8 cellular contexts compared by ENCODE assay signal in genomic region chr1:112501810-112502641, GRCh38. TPM values are rescaled to one million over a fixed set of nuclear protein-coding genes. Genes with fewer than 3 reads are reported as not detected.
DNase-seq lines count a peak whose midpoint lies in the region; ATAC-seq and TF ChIP-seq lines count a peak whose summit lies in the region.

No MANE protein-coding gene starts in this region.

- H3K36me3 Mint-ChIP-seq in T-cell: no peaks in the 10 kb centered on the region

- no peak overlapping the region for H2BK20ac ChIP-seq in IMR-90 (ENCODE audit: low read depth, low read length)

- H2BK120ac ChIP-seq in IMR-90 (ENCODE audit: low read depth, low read length) (peak overlapping the region; percentile 23; the same call in 1 of the 2 replicates), trophoblast cell (ENCODE audit: insufficient read depth, low read length, poor library complexity) (no peak overlapping the region)

- H3K27ac ChIP-seq in IMR-90 (ENCODE audit: insufficient read depth, low read length): no peak overlapping the region; the same call in 1 of the 2 replicates
- peak overlapping the region in 8 of 10 donors; percentile 14 to 79 (median 72) for H3K27ac ChIP-seq in heart right ventricle
- H3K27ac ChIP-seq in trophoblast cell (ENCODE audit: low read depth, low read length): no peak overlapping the region
- H3K27ac ChIP-seq in aorta (ENCODE audit: low read depth in 1 of 2, low read length in 2 of 2): no peak overlapping the region

- H3K56ac ChIP-seq in IMR-90 (ENCODE audit: extremely low read depth, insufficient read depth, low read length): no peak overlapping the region

- peaks cover 63 to 71% of the 10 kb centered on the region in 2 donors for H3K27me3 Mint-ChIP-seq in T-cell

- peaks cover 0 to 8% (median 7%) of the 10 kb centered on the region in 3 donors for H3K4me1 Mint-ChIP-seq in T-cell

- H2BK12ac ChIP-seq in trophoblast cell (ENCODE audit: low read length): no peak overlapping the region

- H2AK9ac ChIP-seq in IMR-90 (replicated peaks; ENCODE audit: low read depth, low read length, poor library complexity): no peak overlapping the region

- no TSS peak for BruUV-seq in IMR-90 (replicated peaks; lab: Mats Ljungman, UMichigan)

- no peak overlapping the region for H3K18ac ChIP-seq in IMR-90 (ENCODE audit: low read depth, low read length)
- H3K18ac ChIP-seq in trophoblast cell (ENCODE audit: low read length): no peak overlapping the region

- H3K27me3 ChIP-seq in IMR-90 (ENCODE audit: control insufficient read depth, insufficient read depth, low read length) (peaks cover 27% of the 10 kb centered on the region), heart right ventricle (peaks cover 0 to 78% (median 4%) of the 10 kb centered on the region in 7 donors), trophoblast cell (ENCODE audit: insufficient read depth, low read length) (peaks cover 16% of the 10 kb centered on the region), aorta (ENCODE audit: control insufficient read depth in 1 of 2, insufficient read depth in 2 of 2, low read length in 1 of 2) (no peaks in the 10 kb centered on the region)

- CTCF ChIA-PET in IMR-90 (lab: Yijun Ruan, JAX): interaction anchor here (0.5 to 2.4 kb wide), 38 partner anchors 10 to 257 kb away, joined by 3 to 18 read pairs (median 4); partner anchors contain the start of gene MOV10
- CTCF ChIA-PET in T-cell (lab: Charles Lee): interaction anchor here (0.5 to 1.7 kb wide), 12 partner anchors 68 to 570 kb away, joined by 3 to 17 read pairs (median 4); partner anchors contain the start of gene MOV10 (in 1 of the 2)

- peak overlapping the region; percentile 57 for H3K4me3 ChIP-seq in GM12875 (ENCODE audit: low read depth, low read length)
- peak overlapping the region; percentile 40 for H3K4me3 ChIP-seq in IMR-90 (ENCODE audit: insufficient read depth, low read depth, low read length)
- H3K4me3 ChIP-seq in heart right ventricle: peak overlapping the region; percentile 35 to 73 (median 61)
- peak overlapping the region; percentile 56 for H3K4me3 ChIP-seq in trophoblast cell (ENCODE audit: low read depth, low read length)
- peak overlapping the region; percentile 27 to 28 for H3K4me3 ChIP-seq in aorta (ENCODE audit: low read length in 2 of 2)

- no peaks in the 10 kb centered on the region for H4K20me1 ChIP-seq in IMR-90 (ENCODE audit: insufficient read depth, low read length)

- no peak overlapping the region for H4K12ac ChIP-seq in trophoblast cell (ENCODE audit: low read depth, low read length)

- H3K4me1 ChIP-seq in IMR-90 (ENCODE audit: control insufficient read depth, insufficient read depth, low read length) (peaks cover 6% of the 10 kb centered on the region; the same call in 1 of the 2 replicates), heart right ventricle (peaks cover 0 to 27% (median 15%) of the 10 kb centered on the region in 9 donors), trophoblast cell (ENCODE audit: control insufficient read depth in 1 of 2, insufficient read depth in 2 of 2, low read length in 2 of 2) (peaks cover 3 to 5% of the 10 kb centered on the region in 2 experiments), aorta (ENCODE audit: control insufficient read depth in 1 of 2, insufficient read depth in 2 of 2, low read length in 2 of 2) (no peaks in the 10 kb centered on the region)

- H4K5ac ChIP-seq in IMR-90 (ENCODE audit: low read depth, low read length): no peak overlapping the region

- H3K14ac ChIP-seq in IMR-90 (replicated peaks; ENCODE audit: low read depth, low read length): peak overlapping the region; percentile 42; the same call in 1 of the 2 replicates
- no peak overlapping the region for H3K14ac ChIP-seq in trophoblast cell (ENCODE audit: low read length)

- no peaks in the 10 kb centered on the region for H3K36me3 ChIP-seq in IMR-90 (ENCODE audit: control insufficient read depth, insufficient read depth, low read length)
- no peaks in the 10 kb centered on the region for H3K36me3 ChIP-seq in heart right ventricle
- H3K36me3 ChIP-seq in trophoblast cell (ENCODE audit: control insufficient read depth in 1 of 2, insufficient read depth in 2 of 2, low read length in 2 of 2): no peaks in the 10 kb centered on the region
- no peaks in the 10 kb centered on the region for H3K36me3 ChIP-seq in aorta (ENCODE audit: control insufficient read depth in 1 of 2, insufficient read depth in 2 of 2, low read length in 1 of 2)

- H3K4ac ChIP-seq in IMR-90 (ENCODE audit: low read depth, low read length) (0 out of 2 replicates have a peak overlapping the region, but pooled peaks have one; percentile 28), trophoblast cell (ENCODE audit: low read depth, low read length) (no peak overlapping the region)

- DNase-seq in IMR-90 (peak; percentile 54), T-cell (peak in 27 of 34 experiments; percentile 28 to 62 (median 41)), amniotic epithelial cell (ENCODE audit: low read depth) (peak; percentile 65), heart right ventricle (peak; percentile 76 to 77), trophoblast cell (peak in 1 of 2 donors; percentile 49), aorta (peak; percentile 81 to 91)

- no peak overlapping the region for H3K23ac ChIP-seq in IMR-90 (ENCODE audit: low read depth, low read length)
- H3K23ac ChIP-seq in trophoblast cell (ENCODE audit: low read length): no peak overlapping the region

- no peaks in the 10 kb centered on the region for H3K9me3 Mint-ChIP-seq in T-cell

- H2AFZ ChIP-seq in IMR-90 (replicated peaks; ENCODE audit: low read length, poor library complexity): peak overlapping the region; percentile 88
- no peak overlapping the region for H2AFZ ChIP-seq in trophoblast cell (ENCODE audit: insufficient read depth, low read length, poor library complexity)

- dilution Hi-C loops in IMR-90 (cut with HindIII; ENCODE audit: low sequenced_read_pairs, unreplicated experiment): no loop called here

- no peak overlapping the region for H2BK15ac ChIP-seq in IMR-90 (ENCODE audit: low read depth, low read length)

- no peak for TF ChIP-seq POLR2A in IMR-90 (IDR thresholded peaks at IDR 0.05; ENCODE audit: low read depth, low read length)

- H4K8ac ChIP-seq in IMR-90 (ENCODE audit: low read depth in 2 of 2, low read length in 2 of 2): peak overlapping the region in 1 of 2 experiments; percentile 74; a peak in 1 of 4 replicates
- no peak overlapping the region for H4K8ac ChIP-seq in trophoblast cell (ENCODE audit: low read depth, low read length)

- H2BK5ac ChIP-seq in IMR-90 (ENCODE audit: low read depth, low read length, poor library complexity, severe bottlenecking) (no peak overlapping the region), trophoblast cell (ENCODE audit: low read depth, low read length, poor library complexity) (no peak overlapping the region)

- POLR2A ChIA-PET in IMR-90 (lab: Charles Lee; ENCODE audit: unreplicated experiment) (interaction anchor here (0.6 to 1.1 kb wide), 4 partner anchors 9 to 109 kb away, joined by 3 to 5 read pairs (median 3); no protein-coding TSS in a partner anchor), T-cell (lab: Charles Lee) (interaction anchor here in 1 of 2 donors (0.6 to 0.7 kb wide), 4 partner anchors 134 to 202 kb away, joined by 3 to 7 read pairs (median 5); partner anchors contain the start of gene MOV10)

- H3K79me1 ChIP-seq in IMR-90 (ENCODE audit: low read depth in 1 of 2, low read length in 2 of 2): no peaks in the 10 kb centered on the region
- H3K79me1 ChIP-seq in trophoblast cell (ENCODE audit: low read length): no peaks in the 10 kb centered on the region

- H4K91ac ChIP-seq in IMR-90 (ENCODE audit: insufficient read depth, low read depth, low read length) (no peak overlapping the region; the same call in 1 of the 2 replicates), trophoblast cell (ENCODE audit: low read depth, low read length) (no peak overlapping the region)

- H3K4me2 ChIP-seq in IMR-90 (ENCODE audit: low read depth, low read length) (peak overlapping the region; percentile 59), trophoblast cell (ENCODE audit: low read length) (peak overlapping the region; percentile 85)

- no peaks in the 10 kb centered on the region for H3K9me3 ChIP-seq in IMR-90 (ENCODE audit: control insufficient read depth, insufficient read depth, low read length)
- no peaks in the 10 kb centered on the region for H3K9me3 ChIP-seq in heart right ventricle
- H3K9me3 ChIP-seq in trophoblast cell (ENCODE audit: insufficient read depth, low read depth, low read length): no peaks in the 10 kb centered on the region
- no peaks in the 10 kb centered on the region for H3K9me3 ChIP-seq in aorta (ENCODE audit: control insufficient read depth, low read length)

- no peaks in the 10 kb centered on the region for H3K9me1 ChIP-seq in IMR-90 (ENCODE audit: insufficient read depth, low read length)

- peak; percentile 89 for ATAC-seq in IMR-90 (ENCODE audit: low read depth)
- ATAC-seq in T-cell (replicated peaks in 1 of 4): peak; percentile 71 to 82 (median 75)
- peak; percentile 84 to 92 (median 90) for ATAC-seq in heart right ventricle
- peak; percentile 84 for ATAC-seq in aorta (ENCODE audit: low FRiP score)
- no peak for ATAC-seq in HG02763 (IDR thresholded peaks at IDR 0.05; ENCODE audit: unreplicated experiment)

- intact Hi-C loops in IMR-90 (cut with micrococcal nuclease): loop anchor here (1.0 to 2.0 kb wide), 3 partner anchors 43 to 205 kb away; partner anchors contain the start of gene RHOC
- intact Hi-C loops in heart right ventricle (cut with DNase I): loop anchor here in 6 of 10 donors (5.0 to 10.0 kb wide), 4 partner anchors 63 to 205 kb away; partner anchors contain the start of genes RHOC (in 6 of the 6), CAPZA1 (in 1 of the 6) and ST7L (in 1 of the 6)
- intact Hi-C loops in aorta (cut with DNase I): loop anchor here in 1 of 2 donors (5.0 to 10.0 kb wide), 2 partner anchors 113 to 210 kb away; partner anchors contain the start of genes CAPZA1 and ST7L

- 0% methylated on average over 44 of the region's 65 CpGs; no CpG with 5 or more reads in 1 of the 2 experiments for WGBS in IMR-90 (ENCODE audit: extremely low coverage in 2 of 2, insufficient read length in 1 of 2), 2 experiments
- WGBS in heart right ventricle, 2 donors: 5% methylated on average over 65 of the region's 65 CpGs
- WGBS in trophoblast cell (ENCODE audit: extremely low coverage, insufficient coverage, insufficient read length): no CpG with 5 or more reads among the region's 65 CpGs
- WGBS in aorta, 2 donors: 5% methylated on average over 57 to 65 of the region's 65 CpGs

- in situ Hi-C loops in IMR-90 (cut with MboI; ENCODE audit: low sequenced_read_pairs): loop anchor here (5.0 to 10.0 kb wide), 2 partner anchors 115 to 203 kb away; partner anchors contain the start of genes CAPZA1, RHOC and ST7L

- no peak overlapping the region for H3K27ac Mint-ChIP-seq in T-cell

- H3K4me3 Mint-ChIP-seq in T-cell: peak overlapping the region; percentile 55 to 72 (median 64)

- H3K79me2 ChIP-seq in trophoblast cell (ENCODE audit: control insufficient read depth, insufficient read depth, low read length, poor library complexity): no peaks in the 10 kb centered on the region

- H2AK5ac ChIP-seq in IMR-90 (ENCODE audit: low read depth, low read length) (peak overlapping the region; percentile 25; the same call in 1 of the 2 replicates), trophoblast cell (ENCODE audit: low read length) (no peak overlapping the region)

- TF ChIP-seq CTCF in GM12875 (IDR thresholded peaks at IDR 0.05; ENCODE audit: borderline replicate concordance, insufficient read depth, low read depth, low read length) (peak; percentile 88), IMR-90 (conservative IDR thresholded peaks at IDR 0.05; ENCODE audit: low read depth, low read length) (peak; percentile 73), heart right ventricle (IDR thresholded peaks at IDR 0.05) (peak; percentile 62 to 84 (median 71))

- H3K9ac ChIP-seq in IMR-90 (ENCODE audit: low read depth, low read length): 0 out of 2 replicates have a peak overlapping the region, but pooled peaks have one; percentile 19
- H3K9ac ChIP-seq in trophoblast cell (ENCODE audit: low read length): no peak overlapping the region

- TF ChIP-seq RAD21 in IMR-90 (IDR thresholded peaks at IDR 0.05; ENCODE audit: low read length): peak; percentile 77

RNA-seq across cellular contexts. Expression of gene WNT2B, which starts 6.7 kb away (rescaled TPM):
- total RNA-seq in IMR-90 (2012; rRNA removed) (0.54 and 0.56 TPM in 2 replicates), T-cell (under 1 TPM; 0.23 to 0.86 (median 0.47) TPM), heart right ventricle (1 to 10 TPM in 9 of 10 donors, under 1 TPM in 1; 0.72 to 3.3 (median 2.3) TPM), aorta (10 to 100 TPM in 1 of 2 donors, 1 to 10 TPM in 1; 5.8 to 15.8 TPM)
- polyA plus RNA-seq in IMR-90 (2012; rRNA removed) (0.50 TPM in 2 replicates), heart right ventricle (1 to 10 TPM in 1 of 2 donors, under 1 TPM in 1; 0.46 to 1.2 TPM), aorta (1 to 10 TPM; 2.5 to 2.8 TPM)
- polyA plus RNA-seq in IMR-90 (2012; cell fraction: cytosol; rRNA removed): 0.16 and 0.30 TPM in 2 replicates
- polyA plus RNA-seq in IMR-90 (2012; cell fraction: nucleus; rRNA removed; ENCODE audit: low replicate concordance): 3.6 and 4.1 TPM in 2 replicates
- 0.69 and 0.71 TPM in 2 replicates for polyA plus RNA-seq in trophoblast cell (2013)

Comparison
In these comparisons a context has a peak if more than half of its experiments do, and no peak if none do; other contexts are left out.
1. H3K27ac ChIP-seq: peak in heart right ventricle (8 of 10); none in IMR-90 (single experiment), trophoblast cell (single experiment) and aorta (0 of 2).
2. Peak in every context shown above with its lines, with median percentiles within 50 percentile points of each other: H3K4me3 ChIP-seq and CTCF ChIP-seq.